ENCODE assay signal across 16 cellular contexts in the genomic region with DNA sequence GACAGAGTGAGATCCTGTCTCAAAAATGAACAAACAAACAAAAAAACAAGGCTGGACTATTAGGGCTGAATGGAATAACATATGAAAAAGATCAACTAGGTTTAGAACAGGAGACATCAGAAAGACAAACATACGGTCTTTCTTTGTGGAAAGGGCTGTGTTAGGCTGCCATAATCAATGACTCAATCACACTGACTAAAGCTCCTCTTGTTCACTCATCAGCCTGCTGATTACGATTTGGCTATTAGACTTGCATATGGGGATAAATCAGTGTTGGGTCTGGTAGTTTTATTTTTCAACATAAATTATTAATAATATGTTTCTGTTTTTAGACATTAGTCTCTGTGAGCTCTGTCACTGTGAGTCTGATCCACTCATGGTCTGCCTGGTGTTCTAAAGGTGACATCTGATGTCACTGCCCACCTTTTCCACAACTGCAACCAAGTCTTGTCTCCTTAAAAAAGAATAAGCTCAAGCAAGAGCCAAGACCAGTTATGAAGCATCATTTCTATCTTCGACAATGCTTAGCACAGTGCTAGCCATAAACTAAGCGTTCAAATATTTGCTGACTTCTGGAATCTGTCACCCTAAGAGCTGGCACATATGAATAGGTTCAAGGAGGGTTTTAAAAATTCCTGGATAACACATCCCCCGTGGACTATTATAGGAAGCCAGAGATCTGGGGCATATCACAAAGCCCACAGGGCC. TPM values are rescaled to one million over a fixed set of nuclear protein-coding genes. Genes with fewer than 3 reads are reported as not detected.
A peak's percentile ranks its signal among the peaks of the same experiment; 100 is the strongest.
DNase-seq lines count a peak whose midpoint lies in the region; ATAC-seq, FAIRE-seq and TF ChIP-seq lines count a peak whose summit lies in the region.
"Had no signal": no experiment of that assay in that cellular context is flagged by ENCODE, and none has a peak within 500 bp of the region (broad histone marks: within the 10 kb centered on the region; RNA-seq: fewer than 3 reads in every experiment).

No MANE protein-coding gene starts in this region.

- H3K9ac ChIP-seq in muscle layer of colon (ENCODE audit: low read length) (peak overlapping the region; percentile 8), HepG2 (ENCODE audit: insufficient read depth, low read depth, low read length) (no peak overlapping the region)

- H3K4me1 ChIP-seq in gastroesophageal sphincter (peaks cover 12 to 91% (median 25%) of the 10 kb centered on the region in 3 donors), muscle layer of colon (ENCODE audit: insufficient read depth, low read length) (peaks cover 59% of the 10 kb centered on the region), HepG2 (ENCODE audit: insufficient read depth, low read length) (peaks cover 43% of the 10 kb centered on the region), adrenal gland (replicated peaks in 1 of 2) (peaks cover 23 to 53% of the 10 kb centered on the region in 2 donors)

- intact Hi-C loops in HepG2 (cut with micrococcal nuclease; ENCODE audit: unreplicated experiment) (no loop called here), adrenal gland (cut with DNase I) (no loop called here)

- H3K4me3 ChIP-seq in gastroesophageal sphincter (no peak overlapping the region), muscle layer of colon (ENCODE audit: low read depth in 1 of 2, low read length in 2 of 2) (peak overlapping the region in 1 of 2 donors; percentile 12), HepG2 (replicated peaks in 1 of 3; ENCODE audit: insufficient read depth in 1 of 3, low read depth in 2 of 3, low read length in 3 of 3) (no peak overlapping the region), adrenal gland (no peak overlapping the region)
- H3K4me3 ChIP-seq: tibial artery had no signal

- CTCF ChIA-PET in HepG2 (lab: Yijun Ruan, JAX; ENCODE audit: low intra/inter-chr PET ratio, low total read pairs): no interaction called here

- H3K27ac ChIP-seq in VCaP (peak overlapping the region; percentile 18; the same call in 1 of the 2 replicates), gastroesophageal sphincter (peak overlapping the region in 3 of 4 donors; percentile 13 to 42 (median 21)), muscle layer of colon (ENCODE audit: low read depth, low read length) (peak overlapping the region; percentile 43), substantia nigra (ENCODE audit: low read depth, low read length, poor library complexity, severe bottlenecking) (peak overlapping the region; percentile 38), HepG2 (ENCODE audit: extremely low read length, insufficient read depth, low read length) (no peak overlapping the region), adrenal gland (peak overlapping the region in 1 of 5 donors; percentile 58)
- H3K27ac ChIP-seq: tibial artery had no signal

- no TSS peak for BruUV-seq in HepG2 (replicated peaks; lab: Mats Ljungman, UMichigan)

- no peak overlapping the region for H3K4me2 ChIP-seq in HepG2 (ENCODE audit: low read depth, low read length)

- peaks cover 67% of the 10 kb centered on the region for H3K79me2 ChIP-seq in HepG2 (ENCODE audit: insufficient read depth, low read length)

- no peak for TF ChIP-seq RAD21 in HepG2 (CRISPR knock-in tag; IDR thresholded peaks at IDR 0.05)

- no peak for FAIRE-seq in HepG2 (lab: Jason Lieb, UNC)
- FAIRE-seq: keratinocyte had no signal

- no peaks in the 10 kb centered on the region for H3K9me3 ChIP-seq in gastroesophageal sphincter
- H3K9me3 ChIP-seq in muscle layer of colon (ENCODE audit: low read length): no peaks in the 10 kb centered on the region
- no peaks in the 10 kb centered on the region for H3K9me3 ChIP-seq in HepG2 (ENCODE audit: low read length)
- no peaks in the 10 kb centered on the region for H3K9me3 ChIP-seq in adrenal gland (replicated peaks in 1 of 3)
- H3K9me3 ChIP-seq: tibial artery had no signal

- TF ChIP-seq CTCF in VCaP (conservative IDR thresholded peaks at IDR 0.05): no peak
- no peak for TF ChIP-seq CTCF in gastroesophageal sphincter (IDR thresholded peaks at IDR 0.05)
- TF ChIP-seq CTCF in HepG2 (CRISPR knock-in tag; IDR thresholded peaks at IDR 0.05): no peak
- no peak for TF ChIP-seq CTCF in adrenal gland (IDR thresholded peaks at IDR 0.05)

- no peak overlapping the region for H2AFZ ChIP-seq in HepG2 (ENCODE audit: low read length)

- WGBS in gastroesophageal sphincter (ENCODE audit: low coverage in 1 of 2), 2 donors: 29 to 38% methylated on average over 5 of the region's 5 CpGs
- 78% methylated on average over 5 of the region's 5 CpGs for WGBS in HepG2 (ENCODE audit: low lambda C conversion rate)
- WGBS in adrenal gland, 4 donors: 61 to 70% (median 68%) methylated on average over 5 of the region's 5 CpGs

- no peak for TF ChIP-seq EP300 in gastroesophageal sphincter (IDR thresholded peaks at IDR 0.05)
- no peak for TF ChIP-seq EP300 in HepG2 (IDR thresholded peaks at IDR 0.05; ENCODE audit: low read depth in 2 of 2, low read length in 2 of 2)
- no peak for TF ChIP-seq EP300 in HepG2 (CRISPR knock-in tag; IDR thresholded peaks at IDR 0.05; ENCODE audit: borderline replicate concordance)

- no peak for DNase-seq in substantia nigra (lab: John Stamatoyannopoulos, UW)
- no peak for DNase-seq in HepG2 (ENCODE audit: low spot score)
- DNase-seq in adrenal gland: no peak
- no peak for DNase-seq in SW 1271 (lab: John Stamatoyannopoulos, UW)
- DNase-seq: activated CD4-positive, alpha-beta T cell treated with anti-CD3 and anti-CD28 coated beads, Interleukin-2, amount 10 ng/mL, durations not matched to agents 7 days and 5 days; activated gamma-delta T cell; effector memory CD8-positive, alpha-beta T cell; mesendoderm; NCI-H2227 treated with DMSO at 0.1 percent for 48 hours; nephron progenitor cell; tibial artery had no signal

- POLR2A ChIA-PET in HepG2 (lab: Yijun Ruan, JAX): interaction anchor here (2.1 to 2.6 kb wide), 2 partner anchors 10 to 95 kb away, joined by 10 to 11 read pairs; partner anchors contain the start of gene CFAP20

- H3K27me3 ChIP-seq in gastroesophageal sphincter (no peaks in the 10 kb centered on the region), muscle layer of colon (ENCODE audit: control insufficient read depth in 1 of 2, insufficient read depth in 2 of 2, low read length in 2 of 2) (no peaks in the 10 kb centered on the region), HepG2 (ENCODE audit: control insufficient read depth in 1 of 2, insufficient read depth in 2 of 2, low read length in 2 of 2) (no peaks in the 10 kb centered on the region), adrenal gland (no peaks in the 10 kb centered on the region)
- H3K27me3 ChIP-seq: tibial artery had no signal

- H3K36me3 ChIP-seq in gastroesophageal sphincter (peaks cover 0 to 26% of the 10 kb centered on the region in 2 donors), muscle layer of colon (ENCODE audit: insufficient read depth, low read length) (peaks cover 24% of the 10 kb centered on the region), HepG2 (replicated peaks in 1 of 2; ENCODE audit: control insufficient read depth in 1 of 2, insufficient read depth in 2 of 2, low read length in 2 of 2) (peaks cover 16 to 31% of the 10 kb centered on the region in 2 experiments), adrenal gland (replicated peaks in 1 of 2) (peaks cover 0 to 24% of the 10 kb centered on the region in 2 donors)

- peaks cover 46% of the 10 kb centered on the region for H4K20me1 ChIP-seq in HepG2 (ENCODE audit: insufficient read depth, low read length)

- in situ Hi-C loops in HepG2 (cut with HindIII; ENCODE audit: extremely low pct_ligation_motif_present, low pct_unique_long_range_greater_than_20kb): no loop called here

- ATAC-seq in gastroesophageal sphincter: no peak
- ATAC-seq in HepG2: no peak
- ATAC-seq: effector memory CD8-positive, alpha-beta T cell; Panc1 had no signal

- TF ChIP-seq POLR2A in gastroesophageal sphincter (IDR thresholded peaks at IDR 0.05) (no peak), HepG2 (IDR thresholded peaks at IDR 0.05; ENCODE audit: insufficient read depth in 1 of 2, low read depth in 2 of 2, low read length in 2 of 2) (no peak), adrenal gland (IDR thresholded peaks at IDR 0.05) (no peak)

RNA-seq across cellular contexts. Expression of gene CFAP20, which starts 10.2 kb away (rescaled TPM):
- total RNA-seq in gastroesophageal sphincter (10 to 100 TPM; 14.8 to 48.3 (median 25.7) TPM), HepG2 (2016; rRNA removed; fragmentation: Illumina TruSeq; extraction: Trizol) (87.4 and 103 TPM in 2 replicates), adrenal gland (10 to 100 TPM; 18.6 to 57.9 (median 33.4) TPM)
- total RNA-seq in HepG2 (2016; cell fraction: cytosol; rRNA removed; fragmentation: Illumina TruSeq; extraction: Trizol; ENCODE audit: low read depth): 20.4 and 23.7 TPM in 2 replicates
- total RNA-seq in HepG2 (2016; cell fraction: insoluble cytoplasmic fraction; rRNA removed; fragmentation: Illumina TruSeq; extraction: Trizol): 90.5 and 106 TPM in 2 replicates
- total RNA-seq in HepG2 (2016; cell fraction: membrane; rRNA removed; fragmentation: Illumina TruSeq; extraction: Trizol): 20.9 and 22.6 TPM in 2 replicates
- total RNA-seq in HepG2 (2016; cell fraction: nucleus; rRNA removed; fragmentation: Illumina TruSeq; extraction: Trizol): 54.6 and 63.8 TPM in 2 replicates
- polyA plus RNA-seq in HepG2 (2011; rRNA removed) (62.3 and 73.1 TPM in 2 replicates), adrenal gland (10 to 100 TPM; 17.1 to 62.5 (median 18.4) TPM)
- polyA plus RNA-seq in HepG2 (2011; cell fraction: cytosol; rRNA removed): 55.6 and 61.8 TPM in 2 replicates
- 43.8 and 64.6 TPM in 2 replicates for polyA plus RNA-seq in HepG2 (2011; cell fraction: nucleus; rRNA removed)
- polyA plus RNA-seq in HepG2 (2012): 38.8 and 48.5 TPM in 2 replicates
- polyA plus RNA-seq in HepG2 (2016; cell fraction: cytosol; fragmentation: Illumina TruSeq; extraction: Trizol; ENCODE audit: low read depth): 8.6 and 8.9 TPM in 2 replicates
- 99.6 and 104 TPM in 2 replicates for polyA plus RNA-seq in HepG2 (2016; cell fraction: insoluble cytoplasmic fraction; fragmentation: Illumina TruSeq; extraction: Trizol; ENCODE audit: low read depth)
- polyA plus RNA-seq in HepG2 (2016; cell fraction: membrane; fragmentation: Illumina TruSeq; extraction: Trizol; ENCODE audit: low read depth): 10.4 and 12.5 TPM in 2 replicates
- 91.7 and 107 TPM in 2 replicates for polyA plus RNA-seq in HepG2 (2016; cell fraction: nucleus; fragmentation: Illumina TruSeq; extraction: Trizol; ENCODE audit: insufficient read depth, low read depth)
- polyA minus RNA-seq in HepG2 (2011; rRNA and poly(A)+ RNA removed; ENCODE audit: low replicate concordance): 62.6 and 62.7 TPM in 2 replicates
- polyA minus RNA-seq in HepG2 (2011; cell fraction: cytosol; rRNA and poly(A)+ RNA removed): 32.8 and 51.6 TPM in 2 replicates
- polyA minus RNA-seq in HepG2 (2011; cell fraction: nucleus; rRNA and poly(A)+ RNA removed): 30.4 and 37.3 TPM in 2 replicates
